In genomic region chr19:35613574-35613973, GRCh38 we compare ENCODE assay signal across 12 cellular contexts. TPM values are rescaled to one million over a fixed set of nuclear protein-coding genes. Genes with fewer than 3 reads are reported as not detected.
DNase-seq lines count a peak whose midpoint lies in the region; ATAC-seq and TF ChIP-seq lines count a peak whose summit lies in the region.
"Had no signal": no experiment of that assay in that cellular context is flagged by ENCODE, and none has a peak within 500 bp of the region (broad histone marks: within the 10 kb centered on the region; RNA-seq: fewer than 3 reads in every experiment).

No MANE protein-coding gene starts in this region.

- H3K9ac ChIP-seq in OCI-LY1 (ENCODE audit: low read length) = no peak overlapping the region; the same call in 1 of the 2 replicates
- no peak overlapping the region for H3K9ac ChIP-seq in trophoblast cell (ENCODE audit: low read length)

- peak overlapping the region; percentile 84 for H3K4me3 ChIP-seq in OCI-LY1 (ENCODE audit: low read depth, low read length, poor library complexity, severe bottlenecking)
- no peak overlapping the region for H3K4me3 ChIP-seq in trophoblast cell (ENCODE audit: low read depth, low read length)
- no peak overlapping the region for H3K4me3 ChIP-seq in right atrium auricular region

- no peaks in the 10 kb centered on the region for H3F3A ChIP-seq in OCI-LY1 (ENCODE audit: insufficient read depth, low read length)

- H3K27ac Mint-ChIP-seq in activated CD8-positive, alpha-beta memory T cell treated with anti-CD3 and anti-CD28 coated beads, Interleukin-2, amount 10 ng/mL, durations not matched to agents 7 days and 5 days = peak overlapping the region; percentile 95
- peak overlapping the region; percentile 45 for H3K27ac Mint-ChIP-seq in chondrocyte (ENCODE audit: unreplicated experiment)

- no peak for TF ChIP-seq CTCF in OCI-LY1 (IDR thresholded peaks at IDR 0.05; ENCODE audit: low read length)
- TF ChIP-seq CTCF in chondrocyte (IDR thresholded peaks at IDR 0.05) = no peak
- TF ChIP-seq CTCF in right atrium auricular region (IDR thresholded peaks at IDR 0.05) = no peak

- H4K8ac ChIP-seq in trophoblast cell (ENCODE audit: low read depth, low read length) = peak overlapping the region; percentile 4

- H3K4me3 Mint-ChIP-seq in activated CD8-positive, alpha-beta memory T cell treated with anti-CD3 and anti-CD28 coated beads, Interleukin-2, amount 10 ng/mL, durations not matched to agents 7 days and 5 days = peak overlapping the region; percentile 82
- peak overlapping the region; percentile 74 for H3K4me3 Mint-ChIP-seq in chondrocyte (ENCODE audit: unreplicated experiment)

- H2AK5ac ChIP-seq in trophoblast cell (ENCODE audit: low read length) = no peak overlapping the region

- H3K4me1 ChIP-seq in OCI-LY1 (ENCODE audit: insufficient read depth, low read length, severe bottlenecking) (peaks cover 31% of the 10 kb centered on the region), trophoblast cell (ENCODE audit: control insufficient read depth in 1 of 2, insufficient read depth in 2 of 2, low read length in 2 of 2) (peaks cover 2 to 7% of the 10 kb centered on the region in 2 experiments), right atrium auricular region (peaks cover 0 to 12% of the 10 kb centered on the region in 2 donors)

- no peak for DNase-seq in activated CD8-positive, alpha-beta memory T cell treated with anti-CD3 and anti-CD28 coated beads, Interleukin-2, amount 10 ng/mL, durations not matched to agents 7 days and 5 days
- no peak for DNase-seq in activated CD8-positive, alpha-beta memory T cell treated with anti-CD3 and anti-CD28 coated beads, Interleukin-2, amount 50 U/mL, for 4 hours
- DNase-seq in chondrocyte (ENCODE audit: low spot score) (no peak), trophoblast cell (no peak), right atrium auricular region (ENCODE audit: low spot score) (no peak)
- DNase-seq: activated CD4-positive, alpha-beta T cell treated with anti-CD3 and anti-CD28 coated beads, Interleukin-2, amount 50 U/mL, for 1 hour; aorta; NCI-H226; SHP77 treated with DMSO at 0.1 percent for 48 hours had no signal

- H3K36me3 ChIP-seq in OCI-LY1 (ENCODE audit: insufficient read depth, low read length) (peaks cover 28% of the 10 kb centered on the region), trophoblast cell (ENCODE audit: control insufficient read depth in 1 of 2, insufficient read depth in 2 of 2, low read length in 2 of 2) (peaks cover 21 to 26% of the 10 kb centered on the region in 2 experiments), right atrium auricular region (no peaks in the 10 kb centered on the region)

- CTCF ChIA-PET in activated CD8-positive, alpha-beta memory T cell treated with anti-CD3 and anti-CD28 coated beads, Interleukin-2, amount 10 ng/mL, durations not matched to agents 7 days and 5 days (lab: Charles Lee) = interaction anchor here (0.7 to 3.1 kb wide), 4 partner anchors 35 to 206 kb away, joined by 3 to 11 read pairs (median 6); partner anchors contain the start of gene COX6B1

- H3K9me3 Mint-ChIP-seq in activated CD8-positive, alpha-beta memory T cell treated with anti-CD3 and anti-CD28 coated beads, Interleukin-2, amount 10 ng/mL, durations not matched to agents 7 days and 5 days (ENCODE audit: low read depth) = peaks cover 3% of the 10 kb centered on the region
- peaks cover 2% of the 10 kb centered on the region for H3K9me3 Mint-ChIP-seq in chondrocyte (ENCODE audit: low read depth)

- H4K12ac ChIP-seq in trophoblast cell (ENCODE audit: low read depth, low read length) = no peak overlapping the region

- no peak overlapping the region for H3K27ac ChIP-seq in OCI-LY1 (ENCODE audit: low read depth, low read length, poor library complexity, severe bottlenecking)
- H3K27ac ChIP-seq in trophoblast cell (ENCODE audit: low read depth, low read length) = no peak overlapping the region
- H3K27ac ChIP-seq in right atrium auricular region = no peak overlapping the region

- H3K79me2 ChIP-seq in OCI-LY1 (ENCODE audit: insufficient read depth, low read length) = no peaks in the 10 kb centered on the region
- H3K79me2 ChIP-seq in trophoblast cell (ENCODE audit: control insufficient read depth, insufficient read depth, low read length, poor library complexity) = peaks cover 4% of the 10 kb centered on the region

- H3K27me3 ChIP-seq in OCI-LY1 (ENCODE audit: insufficient read depth, low read length) = no peaks in the 10 kb centered on the region
- H3K27me3 ChIP-seq in trophoblast cell (ENCODE audit: insufficient read depth, low read length) = no peaks in the 10 kb centered on the region
- H3K27me3 ChIP-seq in right atrium auricular region = no peaks in the 10 kb centered on the region

- H3K4me2 ChIP-seq in OCI-LY1 (ENCODE audit: low read length) = peak overlapping the region; percentile 96; the same call in 1 of the 2 replicates
- H3K4me2 ChIP-seq in trophoblast cell (ENCODE audit: low read length) = no peak overlapping the region

- no peak overlapping the region for H3K4ac ChIP-seq in trophoblast cell (ENCODE audit: low read depth, low read length)

- H3K9me2 ChIP-seq in OCI-LY1 (ENCODE audit: low read depth, low read length) = no peaks in the 10 kb centered on the region

- H3K18ac ChIP-seq in trophoblast cell (ENCODE audit: low read length) = no peak overlapping the region

- H3K36me3 Mint-ChIP-seq in activated CD8-positive, alpha-beta memory T cell treated with anti-CD3 and anti-CD28 coated beads, Interleukin-2, amount 10 ng/mL, durations not matched to agents 7 days and 5 days = peaks cover 10% of the 10 kb centered on the region
- H3K36me3 Mint-ChIP-seq in chondrocyte (ENCODE audit: low read depth) = peaks cover 3% of the 10 kb centered on the region

- no peak overlapping the region for H3K14ac ChIP-seq in trophoblast cell (ENCODE audit: low read length)

- H4K91ac ChIP-seq in trophoblast cell (ENCODE audit: low read depth, low read length) = no peak overlapping the region

- H4K20me1 ChIP-seq in OCI-LY1 (ENCODE audit: insufficient read depth, low read length) = no peaks in the 10 kb centered on the region

- H3K4me1 Mint-ChIP-seq in activated CD8-positive, alpha-beta memory T cell treated with anti-CD3 and anti-CD28 coated beads, Interleukin-2, amount 10 ng/mL, durations not matched to agents 7 days and 5 days = peaks cover 40% of the 10 kb centered on the region
- peaks cover 8% of the 10 kb centered on the region for H3K4me1 Mint-ChIP-seq in chondrocyte (ENCODE audit: low read depth)

- H2AFZ ChIP-seq in OCI-LY1 (ENCODE audit: low read length) = no peak overlapping the region
- no peak overlapping the region for H2AFZ ChIP-seq in trophoblast cell (ENCODE audit: insufficient read depth, low read length, poor library complexity)

- no peak overlapping the region for H3K23ac ChIP-seq in trophoblast cell (ENCODE audit: low read length)

- ATAC-seq in activated CD8-positive, alpha-beta memory T cell treated with anti-CD3 and anti-CD28 coated beads, Interleukin-2, amount 10 ng/mL, durations not matched to agents 7 days and 5 days = no peak
- ATAC-seq in HG03565 (IDR thresholded peaks at IDR 0.05; ENCODE audit: unreplicated experiment) (no peak), HG02981 (IDR thresholded peaks at IDR 0.05; ENCODE audit: unreplicated experiment) (no peak)

- no peak overlapping the region for H2BK120ac ChIP-seq in trophoblast cell (ENCODE audit: insufficient read depth, low read length, poor library complexity)

- no CpG with 5 or more reads among the region's 1 CpG for whole genome bisulfite sequencing in trophoblast cell (ENCODE audit: extremely low coverage, insufficient coverage, insufficient read length)

- no peak overlapping the region for H2BK5ac ChIP-seq in trophoblast cell (ENCODE audit: low read depth, low read length, poor library complexity)

- no peak overlapping the region for H2BK12ac ChIP-seq in trophoblast cell (ENCODE audit: low read length)

- H3K9me3 ChIP-seq in OCI-LY1 (ENCODE audit: low read length) = no peaks in the 10 kb centered on the region
- H3K9me3 ChIP-seq in trophoblast cell (ENCODE audit: insufficient read depth, low read depth, low read length) = peaks cover 8% of the 10 kb centered on the region
- no peaks in the 10 kb centered on the region for H3K9me3 ChIP-seq in right atrium auricular region

- peaks cover 4% of the 10 kb centered on the region for H3K79me1 ChIP-seq in trophoblast cell (ENCODE audit: low read length)

- H3K27me3 Mint-ChIP-seq in activated CD8-positive, alpha-beta memory T cell treated with anti-CD3 and anti-CD28 coated beads, Interleukin-2, amount 10 ng/mL, durations not matched to agents 7 days and 5 days = no peaks in the 10 kb centered on the region
- H3K27me3 Mint-ChIP-seq in chondrocyte (ENCODE audit: low read depth) = peaks cover 2% of the 10 kb centered on the region

RNA-seq across cellular contexts. Expression of gene HAUS5, which starts 1.0 kb away (rescaled TPM):
- total RNA-seq in activated CD8-positive, alpha-beta memory T cell treated with anti-CD3 and anti-CD28 coated beads, Interleukin-2, amount 10 ng/mL, durations not matched to agents 7 days and 5 days = 10 to 100 TPM; 49.0 to 59.2 TPM
- total RNA-seq in chondrocyte (7.7 to 17.2 TPM (median 8.4 TPM) in 3 replicates), right atrium auricular region (1 to 10 TPM; 2.2 to 3.9 TPM)
- polyA plus RNA-seq in trophoblast cell (2013) = 9.8 and 9.9 TPM in 2 replicates

RNA-seq across cellular contexts. Expression of gene RBM42, which starts 15.3 kb away (rescaled TPM):
- 100 to 1,000 TPM; 110 to 117 TPM for total RNA-seq in activated CD8-positive, alpha-beta memory T cell treated with anti-CD3 and anti-CD28 coated beads, Interleukin-2, amount 10 ng/mL, durations not matched to agents 7 days and 5 days
- total RNA-seq in chondrocyte (75.4 to 92.2 TPM (median 91.3 TPM) in 3 replicates), right atrium auricular region (10 to 100 TPM; 40.4 to 52.4 TPM)
- polyA plus RNA-seq in trophoblast cell (2013) = 46.9 and 47.8 TPM in 2 replicates

RNA-seq across cellular contexts. Expression of gene PMIS2, which starts 27.6 kb away (rescaled TPM):
- total RNA-seq in activated CD8-positive, alpha-beta memory T cell treated with anti-CD3 and anti-CD28 coated beads, Interleukin-2, amount 10 ng/mL, durations not matched to agents 7 days and 5 days = not detected
- total RNA-seq in chondrocyte (not detected in 3 replicates), right atrium auricular region (not detected)
- polyA plus RNA-seq in trophoblast cell (2013) = not detected in 2 replicates
- total RNA-seq: aorta had no signal
- polyA plus RNA-seq: aorta had no signal

RNA-seq across cellular contexts. Expression of gene ETV2, which starts 28.0 kb away (rescaled TPM):
- 1 to 10 TPM; 1.2 to 1.9 TPM for total RNA-seq in activated CD8-positive, alpha-beta memory T cell treated with anti-CD3 and anti-CD28 coated beads, Interleukin-2, amount 10 ng/mL, durations not matched to agents 7 days and 5 days
- total RNA-seq in chondrocyte (1.5 to 1.7 TPM (median 1.6 TPM) in 3 replicates), right atrium auricular region (1 to 10 TPM in 1 of 2 donors, not detected in 1; 1.2 TPM)
- polyA plus RNA-seq in trophoblast cell (2013) = 1.0 and 1.2 TPM in 2 replicates

RNA-seq across cellular contexts. Expression of gene COX6B1, which starts 34.5 kb away (rescaled TPM):
- 100 to 1,000 TPM; 394 to 417 TPM for total RNA-seq in activated CD8-positive, alpha-beta memory T cell treated with anti-CD3 and anti-CD28 coated beads, Interleukin-2, amount 10 ng/mL, durations not matched to agents 7 days and 5 days
- total RNA-seq in chondrocyte (266 to 279 TPM (median 268 TPM) in 3 replicates), right atrium auricular region (1,000 to 10,000 TPM; 1,397 to 1,663 TPM)
- 634 and 650 TPM in 2 replicates for polyA plus RNA-seq in trophoblast cell (2013)
